In the genomic region with DNA sequence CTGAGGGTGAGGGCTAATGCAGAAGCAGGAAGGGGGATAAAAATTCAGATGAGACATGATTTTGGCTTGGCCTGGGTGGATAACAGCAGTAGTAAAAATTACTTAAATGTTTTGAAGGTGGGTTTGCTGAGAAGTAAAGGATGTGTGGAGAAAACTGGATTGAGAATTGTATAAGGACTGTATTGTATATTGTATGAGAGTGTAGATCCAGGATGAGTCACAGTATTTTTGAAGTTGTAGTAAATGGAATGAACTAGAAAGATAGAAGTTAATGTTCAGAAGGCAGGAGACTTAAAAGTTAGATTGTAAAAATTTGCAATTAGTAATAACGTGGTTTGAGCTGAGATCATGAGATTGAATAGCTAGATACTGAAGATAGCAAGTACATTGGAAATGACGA, we compare ENCODE assay signal across 7 cellular contexts. TPM values are rescaled to one million over a fixed set of nuclear protein-coding genes. Genes with fewer than 3 reads are reported as not detected.
"Had no signal": no experiment of that assay in that cellular context is flagged by ENCODE, and none has a peak within 500 bp of the region (broad histone marks: within the 10 kb centered on the region; RNA-seq: fewer than 3 reads in every experiment).

No MANE protein-coding gene starts in this region.

RNA-seq across cellular contexts. Expression of gene NUTM2E, which starts 10.2 kb away (rescaled TPM):
- total RNA-seq: natural killer cell treated with Interleukin-12 subunit alpha and Interleukin-12 subunit beta and Interleukin-15 and Interleukin-18, amount 100 ng/mL, for 72 hours; right atrium auricular region; sciatic nerve; smooth muscle cell; suprapubic skin; upper lobe of right lung; urinary bladder had no signal
- polyA plus RNA-seq: smooth muscle cell had no signal
